Comparison of ENCODE assay signal across 9 cellular contexts in the genomic region with DNA sequence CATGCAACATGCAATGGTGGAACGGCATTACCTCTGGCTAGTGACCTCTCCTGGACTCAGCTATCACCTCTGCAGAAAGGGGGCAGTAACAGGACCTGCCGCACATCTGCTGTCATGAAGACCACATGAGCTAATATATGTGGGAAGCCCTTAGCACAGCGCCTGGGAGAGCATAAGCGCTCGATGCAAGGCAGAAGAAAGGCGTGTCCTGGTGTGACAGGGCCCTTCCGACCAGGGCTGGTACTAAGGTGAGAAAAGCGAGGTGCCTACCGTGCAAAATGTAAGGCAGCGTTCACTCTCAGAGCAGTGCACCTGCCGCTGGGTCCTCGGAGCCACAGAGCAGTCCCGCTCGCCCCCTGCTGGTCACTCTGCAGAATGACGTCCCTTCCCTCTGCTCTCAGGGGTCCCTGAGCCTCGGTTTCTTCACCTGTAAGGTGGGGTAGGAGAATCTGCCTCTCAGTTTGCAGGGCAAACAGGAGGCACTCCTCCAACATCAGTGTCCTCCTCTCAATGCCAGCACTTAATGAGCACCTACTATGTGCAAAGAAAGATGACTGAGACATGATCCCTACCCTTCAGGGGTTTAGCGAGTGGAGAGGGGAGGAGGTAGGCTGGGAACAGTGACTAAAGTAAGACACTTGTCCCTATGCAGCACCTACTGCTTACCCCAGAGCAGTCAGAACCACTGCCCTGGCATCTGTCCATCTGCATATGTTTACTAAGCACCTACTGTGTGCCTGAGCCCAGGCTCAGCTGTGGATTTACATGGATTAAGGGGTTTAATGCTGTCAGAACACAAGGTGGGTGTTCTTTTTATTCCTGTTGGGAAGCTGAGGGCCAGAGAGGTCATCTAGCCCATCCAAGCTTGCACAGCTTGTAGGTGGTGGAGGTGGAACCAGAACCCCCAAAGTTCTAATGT. TPM values are rescaled to one million over a fixed set of nuclear protein-coding genes. Genes with fewer than 3 reads are reported as not detected.
DNase-seq lines count a peak whose midpoint lies in the region; ATAC-seq lines count a peak whose summit lies in the region.
"Had no signal": no experiment of that assay in that cellular context is flagged by ENCODE, and none has a peak within 500 bp of the region (broad histone marks: within the 10 kb centered on the region; RNA-seq: fewer than 3 reads in every experiment).

No MANE protein-coding gene starts in this region.

- H3K36me3 Mint-ChIP-seq in memory B cell: no peaks in the 10 kb centered on the region

- DNase-seq in DMS153 treated with DMSO at 0.1 percent for 48 hours (lab: John Stamatoyannopoulos, UW; ENCODE audit: unreplicated experiment) (peak; percentile 65), NCI-H460 (ENCODE audit: extremely low read depth, low read depth) (peak; percentile 35), dermis microvascular lymphatic vessel endothelial cell (ENCODE audit: low read depth in 2 of 2) (peak; percentile 15 to 61), memory B cell (ENCODE audit: low spot score in 2 of 2) (peak; percentile 75)
- DNase-seq in activated CD4-positive, alpha-beta T cell treated with anti-CD3 and anti-CD28 coated beads, Interleukin-2, amount 50 U/mL, for 4 hours: peak; percentile 70 to 72
- peak; percentile 50 to 51 for DNase-seq in stimulated activated CD8-positive, alpha-beta memory T cell treated with anti-CD3 and anti-CD28 coated beads, Interleukin-2, amount 100 ng/mL, for 1 hour (ENCODE audit: low read depth in 2 of 2)

- peaks cover 12% of the 10 kb centered on the region for H3K27me3 Mint-ChIP-seq in memory B cell

- H3K4me3 Mint-ChIP-seq in memory B cell: peak overlapping the region; percentile 22
- H3K4me3 Mint-ChIP-seq: dendritic cell treated with granulocyte-macrophage colony-stimulating factor and Interleukin-4, amounts not matched to agents 40 ng/mL and 50 ng/mL, for 4 days had no signal

- peak; percentile 52 for ATAC-seq in HG03095 (IDR thresholded peaks at IDR 0.05; ENCODE audit: unreplicated experiment)
- peak; percentile 77 for ATAC-seq in memory B cell (ENCODE audit: low read depth)
- no peak for ATAC-seq in HG03280 (IDR thresholded peaks at IDR 0.05; ENCODE audit: unreplicated experiment)

- no peaks in the 10 kb centered on the region for H3K9me3 Mint-ChIP-seq in memory B cell
- H3K9me3 Mint-ChIP-seq: dendritic cell treated with granulocyte-macrophage colony-stimulating factor and Interleukin-4, amounts not matched to agents 40 ng/mL and 50 ng/mL, for 4 days had no signal

- no peak overlapping the region for H3K27ac Mint-ChIP-seq in memory B cell
- H3K27ac Mint-ChIP-seq: dendritic cell treated with granulocyte-macrophage colony-stimulating factor and Interleukin-4, amounts not matched to agents 40 ng/mL and 50 ng/mL, for 4 days had no signal

- H3K4me1 Mint-ChIP-seq in memory B cell: peaks cover 14% of the 10 kb centered on the region

RNA-seq across cellular contexts. Expression of gene PTGIS, which starts 41.1 kb away (rescaled TPM):
- not detected in 2 replicates for total RNA-seq in NCI-H460 (2014; rRNA removed; shearing (Covaris generic))
- polyA plus RNA-seq in NCI-H460 (2014; cell fraction: nucleus; rRNA removed): not detected in 2 replicates
- total RNA-seq in dermis microvascular lymphatic vessel endothelial cell: 0.13 and 0.25 TPM in 2 replicates
